In genomic region chr18:6885992-6886823, GRCh38 we compare ENCODE assay signal across 8 cellular contexts.
A peak's percentile ranks its signal among the peaks of the same experiment; 100 is the strongest.
DNase-seq lines count a peak whose midpoint lies in the region; ATAC-seq and TF ChIP-seq lines count a peak whose summit lies in the region.

No MANE protein-coding gene starts in this region.

- H3K4me1 ChIP-seq in PC-9 (replicated peaks; ENCODE audit: insufficient read depth) = no peaks in the 10 kb centered on the region
- no peaks in the 10 kb centered on the region for H3K4me1 ChIP-seq in right lobe of liver

- H3K4me3 ChIP-seq in PC-9 = no peak overlapping the region
- H3K4me3 ChIP-seq in dorsolateral prefrontal cortex = no peak overlapping the region
- no peak overlapping the region for H3K4me3 ChIP-seq in right lobe of liver

- no peaks in the 10 kb centered on the region for H3K9me3 ChIP-seq in PC-9 (ENCODE audit: insufficient read depth, low read depth)
- no peaks in the 10 kb centered on the region for H3K9me3 ChIP-seq in right lobe of liver

- no peaks in the 10 kb centered on the region for H3K79me2 ChIP-seq in PC-9 (ENCODE audit: low read depth)

- no peaks in the 10 kb centered on the region for H3K9me2 ChIP-seq in PC-9 (ENCODE audit: insufficient read depth)

- TF ChIP-seq CTCF in PC-9 (conservative IDR thresholded peaks at IDR 0.05) (peak; percentile 76), dorsolateral prefrontal cortex (IDR thresholded peaks at IDR 0.05 in 54 of 56, conservative IDR thresholded peaks at IDR 0.05 in 2 of 56; ENCODE audit: low read depth in 1 of 56, partially characterized antibody in 56 of 56) (peak; percentile 65 to 96 (median 81)), right lobe of liver (IDR thresholded peaks at IDR 0.05) (peak; percentile 64 to 74 (median 70))

- ATAC-seq in right lobe of liver (peak; percentile 88 to 94 (median 90)), HG03439 (IDR thresholded peaks at IDR 0.05; ENCODE audit: unreplicated experiment) (no peak), HG02588 (IDR thresholded peaks at IDR 0.05; ENCODE audit: unreplicated experiment) (no peak)

- no peak overlapping the region for H3K4me2 ChIP-seq in PC-9

- 9% methylated on average over 4 of the region's 4 CpGs for WGBS in right lobe of liver (ENCODE audit: insufficient coverage, low coverage, low lambda C conversion rate, missing lambda C conversion rate)

- no peak overlapping the region for H3K27ac ChIP-seq in PC-9
- peak overlapping the region in 1 of 59 donors; percentile 61 for H3K27ac ChIP-seq in dorsolateral prefrontal cortex
- H3K27ac ChIP-seq in right lobe of liver = no peak overlapping the region

- peaks cover 44% of the 10 kb centered on the region for H3K27me3 ChIP-seq in PC-9 (ENCODE audit: insufficient read depth, low read depth)
- peaks cover 0 to 5% (median 0%) of the 10 kb centered on the region in 45 donors for H3K27me3 ChIP-seq in dorsolateral prefrontal cortex
- H3K27me3 ChIP-seq in right lobe of liver = no peaks in the 10 kb centered on the region

- BruUV-seq in PC-9 (replicated peaks; lab: Mats Ljungman, UMichigan) = no TSS peak

- POLR2A ChIA-PET in PC-9 (lab: Charles Lee; ENCODE audit: unreplicated experiment) = no interaction called here

- CTCF ChIA-PET in PC-9 (lab: Charles Lee) = no interaction called here

- no peaks in the 10 kb centered on the region for H4K20me1 ChIP-seq in PC-9 (ENCODE audit: insufficient read depth)

- TF ChIP-seq POLR2A in right lobe of liver (IDR thresholded peaks at IDR 0.05) = no peak

- H3K36me3 ChIP-seq in PC-9 (ENCODE audit: low read depth) (no peaks in the 10 kb centered on the region), right lobe of liver (no peaks in the 10 kb centered on the region)

- no peak overlapping the region for H2AFZ ChIP-seq in PC-9

- DNase-seq in EL (peak; percentile 56), HS-5 (ENCODE audit: low read depth) (peak; percentile 19), PC-9 (peak in 1 of 2 experiments; percentile 29), dorsolateral prefrontal cortex (peak in 3 of 10 donors; percentile 14 to 58 (median 28)), right lobe of liver (peak in 1 of 3 donors; percentile 55), T-helper 1 cell (no peak)

- no peaks in the 10 kb centered on the region for H3F3A ChIP-seq in PC-9 (ENCODE audit: insufficient read depth, low read depth)

- intact Hi-C loops in PC-9 (cut with micrococcal nuclease; ENCODE audit: unreplicated experiment) = loop anchor here (1.0 kb wide), 2 partner anchors 343 to 1018 kb away; no protein-coding TSS in a partner anchor
- intact Hi-C loops in dorsolateral prefrontal cortex (cut with DNase I) = loop anchor here (2.0 to 10.0 kb wide), 4 partner anchors 343 to 1291 kb away; no protein-coding TSS in a partner anchor
- intact Hi-C loops in right lobe of liver (cut with DNase I) = loop anchor here (10.0 kb wide), 2 partner anchors 341 to 351 kb away; no protein-coding TSS in a partner anchor

Comparison
In these comparisons a context has a peak if more than half of its experiments do, and no peak if none do; other contexts are left out.
1. DNase-seq: peak in EL (single experiment) and HS-5 (single experiment); none in T-helper 1 cell (0 of 5).
2. ATAC-seq: peak in right lobe of liver (4 of 4); none in HG03439 (single experiment) and HG02588 (single experiment).
3. Peak in every context shown above with its lines, with median percentiles within 50 percentile points of each other: CTCF ChIP-seq.